Comparison of ENCODE assay signal across 21 cellular contexts in the genomic region with DNA sequence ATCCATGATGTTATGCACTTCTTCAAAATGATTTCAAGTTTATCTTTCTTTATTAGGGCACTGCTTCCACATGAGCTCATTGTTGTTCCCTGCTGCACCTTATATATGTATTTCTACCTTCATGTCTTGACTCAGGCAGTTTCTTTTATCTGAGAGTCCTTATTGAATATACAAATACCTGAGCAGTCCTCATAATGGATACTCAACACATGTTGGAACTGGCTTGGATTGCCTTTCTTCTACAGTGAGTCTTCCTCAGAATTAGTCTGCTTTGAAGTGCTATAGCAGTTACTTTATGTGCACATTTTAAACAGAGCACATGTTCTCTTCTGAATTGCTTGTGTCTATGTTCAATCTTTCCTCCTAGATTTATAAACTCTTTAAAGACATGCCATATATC.
"Had no signal": no experiment of that assay in that cellular context is flagged by ENCODE, and none has a peak within 500 bp of the region (broad histone marks: within the 10 kb centered on the region; RNA-seq: fewer than 3 reads in every experiment).

No MANE protein-coding gene starts in this region.

- ATAC-seq: activated CD8-positive, alpha-beta T cell treated with anti-CD3 and anti-CD28 coated beads, Interleukin-2, amount 10 ng/mL, durations not matched to agents 7 days and 5 days; naive thymus-derived CD4-positive, alpha-beta T cell; T-helper 17 cell had no signal

- H3K4me3 ChIP-seq: adrenal gland, heart left ventricle, skin epidermis, tibial nerve, uterus had no signal

- H3K27me3 Mint-ChIP-seq: activated naive CD4-positive, alpha-beta T cell treated with anti-CD3 and anti-CD28 coated beads, Interleukin-2, amount 50 U/mL, for 24 hours; naive thymus-derived CD4-positive, alpha-beta T cell; T-helper 17 cell had no signal

- H3K9me3 Mint-ChIP-seq: activated naive CD4-positive, alpha-beta T cell treated with anti-CD3 and anti-CD28 coated beads, Interleukin-2, amount 50 U/mL, for 24 hours; naive thymus-derived CD4-positive, alpha-beta T cell had no signal

- H3K4me3 Mint-ChIP-seq: activated CD8-positive, alpha-beta T cell treated with anti-CD3 and anti-CD28 coated beads, Interleukin-2, amount 10 ng/mL, durations not matched to agents 7 days and 5 days; activated naive CD4-positive, alpha-beta T cell treated with anti-CD3 and anti-CD28 coated beads, Interleukin-2, amount 50 U/mL, for 24 hours; naive thymus-derived CD4-positive, alpha-beta T cell; T-helper 17 cell had no signal

- H3K9me3 ChIP-seq: adrenal gland, heart left ventricle, tibial nerve, uterus had no signal

- H3K36me3 ChIP-seq: adrenal gland, heart left ventricle, tibial nerve, uterus had no signal

- DNase-seq: activated CD4-positive, alpha-beta T cell treated with anti-CD3 and anti-CD28 coated beads for 48 hours; activated CD8-positive, alpha-beta memory T cell treated with anti-CD3 and anti-CD28 coated beads, Interleukin-2, amount 50 U/mL, for 4 hours; activated CD8-positive, alpha-beta T cell treated with anti-CD3 and anti-CD28 coated beads, Interleukin-2, amount 10 ng/mL, durations not matched to agents 7 days and 5 days; activated effector memory CD4-positive, alpha-beta T cell treated with anti-CD3 and anti-CD28 coated beads, Interleukin-2, amount 50 U/mL, for 16 hours; activated T-cell treated with anti-CD3 and anti-CD28 coated beads, Interleukin-2, amount 50 U/mL, for 48 hours; central memory CD4-positive, alpha-beta T cell; cortex of kidney; effector CD4-positive, alpha-beta T cell; left cardiac atrium; naive thymus-derived CD4-positive, alpha-beta T cell; posterior cingulate gyrus; stimulated activated CD4-positive, alpha-beta T cell treated with anti-CD3 and anti-CD28 coated beads, Interleukin-4, amount 100 ng/mL, for 24 hours; stimulated activated naive CD4-positive, alpha-beta T cell; substantia nigra; T-helper 17 cell had no signal

- H3K36me3 Mint-ChIP-seq: activated naive CD4-positive, alpha-beta T cell treated with anti-CD3 and anti-CD28 coated beads, Interleukin-2, amount 50 U/mL, for 24 hours had no signal

- H3K4me1 ChIP-seq: heart left ventricle had no signal

- H3K27me3 ChIP-seq: adrenal gland, heart left ventricle, tibial nerve, uterus had no signal

- H3K27ac Mint-ChIP-seq: activated naive CD4-positive, alpha-beta T cell treated with anti-CD3 and anti-CD28 coated beads, Interleukin-2, amount 50 U/mL, for 24 hours; T-helper 17 cell had no signal

- H3K27ac ChIP-seq: heart left ventricle, tibial nerve had no signal
